Comparison of ENCODE assay signal across 2 cellular contexts in genomic region chr7:111392294-111392693, GRCh38.
TF ChIP-seq lines count a peak whose summit lies in the region.

No MANE protein-coding gene starts in this region.

TF ChIP-seq in IMR-90, 13 proteins besides CTCF, POLR2A, EP300 and RAD21:
- TF ChIP-seq RCOR1 (IDR thresholded peaks at IDR 0.05; ENCODE audit: insufficient replicate concordance, low read length) = no peak
- no peak for TF ChIP-seq SMC3 (IDR thresholded peaks at IDR 0.05; ENCODE audit: low read depth, low read length)
- no peak for TF ChIP-seq NFE2L2 (IDR thresholded peaks at IDR 0.05; ENCODE audit: low read depth, low read length)
- TF ChIP-seq MXI1 (IDR thresholded peaks at IDR 0.05; ENCODE audit: borderline replicate concordance, low read depth, low read length) = no peak
- no peak for TF ChIP-seq MAZ (IDR thresholded peaks at IDR 0.05; ENCODE audit: borderline replicate concordance, low read depth, low read length)
- TF ChIP-seq CEBPB (IDR thresholded peaks at IDR 0.05; ENCODE audit: low read depth, low read length) = no peak
- no peak for TF ChIP-seq FOS (IDR thresholded peaks at IDR 0.05; ENCODE audit: low read depth, low read length)
- TF ChIP-seq, protein P1, sequence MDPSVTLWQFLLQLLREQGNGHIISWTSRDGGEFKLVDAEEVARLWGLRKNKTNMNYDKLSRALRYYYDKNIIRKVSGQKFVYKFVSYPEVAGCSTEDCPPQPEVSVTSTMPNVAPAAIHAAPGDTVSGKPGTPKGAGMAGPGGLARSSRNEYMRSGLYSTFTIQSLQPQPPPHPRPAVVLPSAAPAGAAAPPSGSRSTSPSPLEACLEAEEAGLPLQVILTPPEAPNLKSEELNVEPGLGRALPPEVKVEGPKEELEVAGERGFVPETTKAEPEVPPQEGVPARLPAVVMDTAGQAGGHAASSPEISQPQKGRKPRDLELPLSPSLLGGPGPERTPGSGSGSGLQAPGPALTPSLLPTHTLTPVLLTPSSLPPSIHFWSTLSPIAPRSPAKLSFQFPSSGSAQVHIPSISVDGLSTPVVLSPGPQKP (IDR thresholded peaks at IDR 0.05; ENCODE audit: borderline replicate concordance, low read depth, low read length) = no peak
- TF ChIP-seq CHD1 (IDR thresholded peaks at IDR 0.05; ENCODE audit: low read depth, low read length) = no peak
- no peak for TF ChIP-seq MAFK (IDR thresholded peaks at IDR 0.05; ENCODE audit: low read depth, low read length)

TF ChIP-seq in H1, 55 proteins besides CTCF, POLR2A, EP300 and RAD21:
- TF ChIP-seq EZH2 (IDR thresholded peaks at IDR 0.05; ENCODE audit: low read depth, low read length, severe bottlenecking) (no peak), SP4 (IDR thresholded peaks at IDR 0.05; ENCODE audit: low read length) (no peak), MAFK (IDR thresholded peaks at IDR 0.05; ENCODE audit: low read depth, low read length) (no peak), CBX5 (IDR thresholded peaks at IDR 0.05; ENCODE audit: low read depth, low read length) (no peak), POLR2AphosphoS5 (IDR thresholded peaks at IDR 0.05; ENCODE audit: low read depth, low read length) (no peak), HDAC2 (IDR thresholded peaks at IDR 0.05; ENCODE audit: borderline replicate concordance in 1 of 2, low read depth in 2 of 2, low read length in 2 of 2) (no peak), EGR1 (IDR thresholded peaks at IDR 0.05; ENCODE audit: borderline replicate concordance, low read depth, low read length) (no peak), RNF2 (IDR thresholded peaks at IDR 0.05; ENCODE audit: borderline replicate concordance, low read depth, low read length, missing control alignments, poor library complexity, severe bottlenecking) (no peak), FOSL1 (IDR thresholded peaks at IDR 0.05; ENCODE audit: insufficient read depth, low read depth, low read length) (no peak), JUN (IDR thresholded peaks at IDR 0.05; ENCODE audit: low read depth, low read length) (no peak), YY1 (IDR thresholded peaks at IDR 0.05; ENCODE audit: low read depth, low read length) (no peak), CTBP2 (IDR thresholded peaks at IDR 0.05; ENCODE audit: borderline replicate concordance, insufficient read depth, insufficient read length, low read length) (no peak), SAP30 (IDR thresholded peaks at IDR 0.05; ENCODE audit: insufficient read depth, insufficient replicate concordance, low read length) (no peak), MAX (IDR thresholded peaks at IDR 0.05) (no peak)
